Comparison of ENCODE assay signal across 1 cellular context in the genomic region with DNA sequence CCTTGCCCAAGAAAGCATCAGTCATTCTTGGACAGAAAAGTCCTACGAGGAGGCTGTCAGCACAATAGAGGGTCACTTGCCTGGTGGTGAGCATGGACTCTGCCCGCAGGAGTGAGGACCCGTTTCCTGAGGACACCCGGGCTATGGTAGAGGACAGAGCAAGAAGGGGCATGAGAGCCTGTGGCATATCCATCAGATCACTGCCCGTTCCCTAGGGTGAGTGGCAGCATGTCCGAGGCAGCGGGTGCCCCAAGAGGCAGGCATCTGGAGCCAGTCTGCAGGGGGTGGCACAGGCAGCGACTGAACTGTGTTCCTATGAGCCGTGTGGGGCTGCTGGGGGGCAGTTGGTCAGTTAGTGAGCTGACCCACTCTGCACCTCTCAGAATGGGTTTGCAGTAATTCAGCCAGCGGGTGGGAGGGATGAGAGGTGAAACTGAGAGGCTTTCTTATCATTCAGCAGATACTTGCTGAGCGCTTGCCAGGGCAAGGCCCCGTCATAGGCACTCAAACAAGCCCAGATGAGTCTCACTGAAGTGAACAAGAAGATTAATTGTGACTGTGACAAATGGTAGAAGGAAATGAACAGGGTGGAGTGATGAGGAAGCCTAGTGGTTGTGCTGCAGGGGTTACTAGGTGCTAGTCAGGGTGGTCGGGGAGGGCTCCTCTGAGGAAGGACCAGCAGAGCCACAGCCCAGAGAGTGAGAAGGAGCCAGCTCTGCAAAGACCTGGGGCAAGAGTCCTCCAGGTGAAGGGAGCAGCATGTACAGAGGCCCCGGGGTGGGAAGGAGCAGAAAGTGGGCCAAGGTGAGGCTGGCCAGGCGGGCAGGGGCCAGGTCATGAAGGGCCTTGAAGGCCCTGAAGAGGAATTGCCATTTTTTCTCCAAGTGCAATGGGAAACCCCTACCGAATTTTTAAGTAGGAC.
TF ChIP-seq lines count a peak whose summit lies in the region.

No MANE protein-coding gene starts in this region.

TF ChIP-seq in WTC11, 78 proteins besides CTCF, POLR2A, EP300 and RAD21 (continued from another document):
- TF ChIP-seq, protein P1, sequence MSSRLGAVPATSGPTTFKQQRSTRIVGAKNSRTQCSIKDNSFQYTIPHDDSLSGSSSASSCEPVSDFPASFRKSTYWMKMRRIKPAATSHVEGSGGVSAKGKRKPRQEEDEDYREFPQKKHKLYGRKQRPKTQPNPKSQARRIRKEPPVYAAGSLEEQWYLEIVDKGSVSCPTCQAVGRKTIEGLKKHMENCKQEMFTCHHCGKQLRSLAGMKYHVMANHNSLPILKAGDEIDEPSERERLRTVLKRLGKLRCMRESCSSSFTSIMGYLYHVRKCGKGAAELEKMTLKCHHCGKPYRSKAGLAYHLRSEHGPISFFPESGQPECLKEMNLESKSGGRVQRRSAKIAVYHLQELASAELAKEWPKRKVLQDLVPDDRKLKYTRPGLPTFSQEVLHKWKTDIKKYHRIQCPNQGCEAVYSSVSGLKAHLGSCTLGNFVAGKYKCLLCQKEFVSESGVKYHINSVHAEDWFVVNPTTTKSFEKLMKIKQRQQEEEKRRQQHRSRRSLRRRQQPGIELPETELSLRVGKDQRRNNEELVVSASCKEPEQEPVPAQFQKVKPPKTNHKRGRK (CRISPR knock-in tag; IDR thresholded peaks at IDR 0.05; ENCODE audit: borderline replicate concordance) = no peak
- TF ChIP-seq CREM (CRISPR knock-in tag; IDR thresholded peaks at IDR 0.05) (no peak), ZNF416 (CRISPR knock-in tag; IDR thresholded peaks at IDR 0.05) (no peak), TEAD4 (CRISPR knock-in tag; IDR thresholded peaks at IDR 0.05) (no peak)
